7 cellular contexts compared by ENCODE assay signal in the genomic region with DNA sequence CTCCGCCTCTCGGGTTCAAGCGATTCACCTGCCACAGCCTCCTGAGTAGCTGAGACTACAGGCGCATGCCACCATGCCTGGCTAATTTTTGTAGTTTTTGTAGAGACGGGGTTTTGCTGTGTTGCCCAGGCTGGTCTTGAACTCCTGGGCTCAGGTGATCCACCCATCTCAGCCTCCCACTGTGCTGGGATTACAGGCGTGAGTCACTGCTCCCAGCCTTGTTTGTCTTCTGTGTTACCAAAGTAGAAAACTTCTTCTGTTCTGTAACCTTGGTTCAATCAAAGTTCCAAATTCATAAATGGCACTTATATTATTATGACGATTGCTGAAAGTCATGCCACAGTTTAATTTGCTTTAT.
DNase-seq lines count a peak whose midpoint lies in the region; ATAC-seq and TF ChIP-seq lines count a peak whose summit lies in the region.
"Not testable (repeated sequence)": the region's sequence is repeated elsewhere in the genome, so short reads cannot be mapped to it uniquely, and the experiment has no call there.

No MANE protein-coding gene starts in this region.

- not testable (repeated sequence) for H3K27me3 Mint-ChIP-seq in activated T-helper 17 cell treated with anti-CD3 and anti-CD28 coated beads, Interleukin-2, amount 50 U/mL, for 72 hours

- BruUV-seq in HCT116 (replicated peaks; lab: Mats Ljungman, UMichigan): not testable (repeated sequence)

- not testable (repeated sequence) for H3K4me3 ChIP-seq in HCT116 (replicated peaks in 1 of 2; ENCODE audit: low read depth in 1 of 2, low read length in 2 of 2); choroid plexus epithelial cell (ENCODE audit: low read depth, low read length); fibroblast of mammary gland (ENCODE audit: control insufficient read depth, low read depth, low read length); mesendoderm (ENCODE audit: low read length); tibial artery

- not testable (repeated sequence) for TF ChIP-seq RAD21 in HCT116 (IDR thresholded peaks at IDR 0.05; ENCODE audit: low read depth)

- RAD21 ChIA-PET in HCT116 (lab: Charles Lee; ENCODE audit: low non-redundant PET in 1 of 2, low total read pairs in 2 of 2, uncharacterized antibody in 2 of 2, unreplicated experiment in 2 of 2): interaction anchor here in 1 of 2 experiments (1.3 kb wide), 1 partner anchor 149 kb away, joined by 5 read pairs; a partner anchor contains a TSS

- H3K4me3 Mint-ChIP-seq in activated T-helper 17 cell treated with anti-CD3 and anti-CD28 coated beads, Interleukin-2, amount 50 U/mL, for 72 hours: not testable (repeated sequence)

- H3K4me1 Mint-ChIP-seq in activated T-helper 17 cell treated with anti-CD3 and anti-CD28 coated beads, Interleukin-2, amount 50 U/mL, for 72 hours: peaks cover 13% of the 10 kb centered on the region

- CTCF ChIA-PET in HCT116 (lab: Charles Lee): interaction anchor here (0.7 to 5.7 kb wide), 26 partner anchors 9 to 678 kb away, joined by 3 to 120 read pairs (median 4); a partner anchor contains a TSS

- not testable (repeated sequence) for H2BK5ac ChIP-seq in mesendoderm (ENCODE audit: low read length)

- POLR2A ChIA-PET in HCT116 (lab: Charles Lee): interaction anchor here (1.0 kb wide), 1 partner anchor 11 kb away, joined by 3 read pairs; no protein-coding TSS in a partner anchor

- not testable (repeated sequence) for H3K27ac ChIP-seq in HCT116 (ENCODE audit: low read depth, low read length); mesendoderm (ENCODE audit: low read depth, low read length)
- peak overlapping the region; percentile 70 to 77 for H3K27ac ChIP-seq in tibial artery

- H3K4me2 ChIP-seq in HCT116 (ENCODE audit: low read length): peak overlapping the region; percentile 33
- H3K4me2 ChIP-seq in mesendoderm (ENCODE audit: low read length): not testable (repeated sequence)

- not testable (repeated sequence) for H3K36me3 ChIP-seq in HCT116 (ENCODE audit: control insufficient read depth in 1 of 2, insufficient read depth in 2 of 2, low read length in 2 of 2); mesendoderm (ENCODE audit: control insufficient read depth, insufficient read depth, low read length)
- peaks cover 5 to 31% (median 9%) of the 10 kb centered on the region in 3 donors for H3K36me3 ChIP-seq in tibial artery

- H3K9me3 ChIP-seq in HCT116 (ENCODE audit: control insufficient read depth in 1 of 2, insufficient read depth in 1 of 2, low read depth in 1 of 2, low read length in 2 of 2); tibial artery: not testable (repeated sequence)

- H2AFZ ChIP-seq in HCT116 (ENCODE audit: low read depth, low read length, poor library complexity, severe bottlenecking): not testable (repeated sequence)

- H3K79me2 ChIP-seq in HCT116 (ENCODE audit: insufficient read depth, low read length); mesendoderm (ENCODE audit: control insufficient read depth, insufficient read depth, low read length): not testable (repeated sequence)

- not testable (repeated sequence) for H3K56ac ChIP-seq in mesendoderm (ENCODE audit: low read length)

- H4K8ac ChIP-seq in mesendoderm (ENCODE audit: low read depth, low read length): not testable (repeated sequence)

- not testable (repeated sequence) for H3K23ac ChIP-seq in mesendoderm (ENCODE audit: low read length)

- H2BK15ac ChIP-seq in mesendoderm (replicated peaks; ENCODE audit: low read depth): not testable (repeated sequence)

- intact Hi-C loops in HCT116 (cut with micrococcal nuclease): loop anchor here (10.0 kb wide), 1 partner anchor 624 kb away; no protein-coding TSS in a partner anchor
- intact Hi-C loops in tibial artery (cut with DNase I; ENCODE audit: low total_unique reads): not testable (repeated sequence)

- TF ChIP-seq CTCF in HCT116 (IDR thresholded peaks at IDR 0.05 in 2 of 3, conservative IDR thresholded peaks at IDR 0.05 in 1 of 3; ENCODE audit: borderline replicate concordance in 1 of 3, insufficient read depth in 1 of 3, low read depth in 2 of 3, low read length in 2 of 3); choroid plexus epithelial cell (conservative IDR thresholded peaks at IDR 0.05; ENCODE audit: low read depth, low read length); fibroblast of mammary gland (conservative IDR thresholded peaks at IDR 0.05; ENCODE audit: control insufficient read depth, insufficient read depth, low read depth, low read length); tibial artery (IDR thresholded peaks at IDR 0.05): not testable (repeated sequence)

- H3K27ac Mint-ChIP-seq in activated T-helper 17 cell treated with anti-CD3 and anti-CD28 coated beads, Interleukin-2, amount 50 U/mL, for 72 hours: peak overlapping the region; percentile 17

- DNase-seq in HCT116 (ENCODE audit: low read depth, low spot score) (peak; percentile 13), NCI-H226 (peak; percentile 16), choroid plexus epithelial cell (ENCODE audit: low read depth) (peak; percentile 55), fibroblast of mammary gland (ENCODE audit: low read depth) (peak; percentile 14), mesendoderm (peak; percentile 26), tibial artery (peak in 1 of 2 donors; percentile 68)

- not testable (repeated sequence) for H2AK5ac ChIP-seq in mesendoderm (ENCODE audit: low read length)

- not testable (repeated sequence) for TF ChIP-seq POLR2A in HCT116 (IDR thresholded peaks at IDR 0.05; ENCODE audit: borderline replicate concordance, extremely low read depth, insufficient read depth, insufficient read length)

- H3K18ac ChIP-seq in mesendoderm (ENCODE audit: low read length): not testable (repeated sequence)

- H3K9me3 Mint-ChIP-seq in activated T-helper 17 cell treated with anti-CD3 and anti-CD28 coated beads, Interleukin-2, amount 50 U/mL, for 72 hours: not testable (repeated sequence)

- H4K5ac ChIP-seq in mesendoderm (ENCODE audit: low read length): not testable (repeated sequence)

- not testable (repeated sequence) for H2BK120ac ChIP-seq in mesendoderm (ENCODE audit: low read depth, low read length)

- WGBS in mesendoderm (ENCODE audit: extremely low coverage, insufficient coverage, low lambda C conversion rate): no CpG with 5 or more reads among the region's 7 CpGs

- peaks cover 15% of the 10 kb centered on the region for H3K36me3 Mint-ChIP-seq in activated T-helper 17 cell treated with anti-CD3 and anti-CD28 coated beads, Interleukin-2, amount 50 U/mL, for 72 hours (ENCODE audit: low read depth)

- not testable (repeated sequence) for ATAC-seq in HCT116; activated T-helper 17 cell treated with anti-CD3 and anti-CD28 coated beads, Interleukin-2, amount 50 U/mL, for 72 hours (replicated peaks)

- H3K9me2 ChIP-seq in HCT116 (ENCODE audit: insufficient read depth): not testable (repeated sequence)

- H3K9ac ChIP-seq in HCT116 (ENCODE audit: low read length); mesendoderm (ENCODE audit: low read length): not testable (repeated sequence)

- not testable (repeated sequence) for H3K4ac ChIP-seq in mesendoderm (ENCODE audit: low read depth, low read length)

- not testable (repeated sequence) for H3K79me1 ChIP-seq in mesendoderm (ENCODE audit: low read length)

- peaks cover 10 to 24% of the 10 kb centered on the region in 2 experiments; a peak in 3 of 4 replicates for H3K4me1 ChIP-seq in HCT116 (ENCODE audit: control insufficient read depth in 1 of 2, insufficient read depth in 2 of 2, low read length in 2 of 2)
- not testable (repeated sequence) for H3K4me1 ChIP-seq in mesendoderm (ENCODE audit: control insufficient read depth, low read depth, low read length)
- H3K4me1 ChIP-seq in tibial artery: peaks cover 0 to 98% (median 59%) of the 10 kb centered on the region in 4 donors

- H4K20me1 ChIP-seq in HCT116 (ENCODE audit: insufficient read depth): not testable (repeated sequence)

- H3K27me3 ChIP-seq in HCT116 (ENCODE audit: insufficient read depth, low read length); mesendoderm (ENCODE audit: insufficient read depth, low read length, poor library complexity); tibial artery: not testable (repeated sequence)
